Comparison of ENCODE assay signal across 8 cellular contexts in genomic region chr1:145927073-145927886, GRCh38. TPM values are rescaled to one million over a fixed set of nuclear protein-coding genes. Genes with fewer than 3 reads are reported as not detected.
A peak's percentile ranks its signal among the peaks of the same experiment; 100 is the strongest.
DNase-seq lines count a peak whose midpoint lies in the region; ATAC-seq lines count a peak whose summit lies in the region.

Gene RBM8A, minus strand, starts transcription at chr1:145927484. Its CDS starts 58 bp downstream, at chr1:145927426.

- no peaks in the 10 kb centered on the region for H3K27me3 Mint-ChIP-seq in naive B cell
- no peaks in the 10 kb centered on the region for H3K27me3 Mint-ChIP-seq in stimulated activated memory B cell treated with anti-CD40 and anti-IgM and Interleukin-4, amounts not matched to agents 10 μg/mL and 1 μg/mL and 100 μg/mL, for 72 hours

- 0 to 1% methylated on average over 41 of the region's 41 CpGs for WGBS in GM23248 (ENCODE audit: low coverage in 1 of 2, low lambda C conversion rate in 2 of 2, missing lambda C conversion rate in 2 of 2), 2 experiments

- H3K27ac Mint-ChIP-seq in naive B cell, result peak within 1 kb of the TSS in 3 of 6 donors; percentile 47 to 94 (median 54)
- H3K27ac Mint-ChIP-seq in stimulated activated memory B cell treated with anti-CD40 and anti-IgM and Interleukin-4, amounts not matched to agents 10 μg/mL and 1 μg/mL and 100 μg/mL, for 72 hours, result no peak within 1 kb of the TSS

- peak within 1 kb of the TSS; percentile 92 for H3K4me2 ChIP-seq in GM23248 (ENCODE audit: unreplicated experiment)

- in situ Hi-C loops in GM23248 (cut with MboI), result no loop called here

- peaks cover 26% of the 10 kb centered on the region for H3F3A ChIP-seq in GM23248 (ENCODE audit: insufficient read depth)

- peak within 1 kb of the TSS; percentile 98 for H3K9ac ChIP-seq in GM23248

- peak within 1 kb of the TSS in 2 of 8 donors; percentile 78 to 81 for H3K4me3 Mint-ChIP-seq in naive B cell
- H3K4me3 Mint-ChIP-seq in stimulated activated memory B cell treated with anti-CD40 and anti-IgM and Interleukin-4, amounts not matched to agents 10 μg/mL and 1 μg/mL and 100 μg/mL, for 72 hours, result no peak within 1 kb of the TSS

- peaks cover 24% of the 10 kb centered on the region for H3K79me2 ChIP-seq in GM23248 (ENCODE audit: insufficient read depth)

- DNase-seq in EL (peak; percentile 99), GM23248 (peak; percentile 99), Kasumi-1 (lab: John Stamatoyannopoulos, UW) (peak; percentile 99), RKO (ENCODE audit: low spot score) (peak; percentile 99), activated T-helper 1 cell treated with Interleukin-2 at 50 U/mL for 16 hours (ENCODE audit: low read depth) (peak; percentile 86), fibroblast of gingiva (ENCODE audit: low read depth) (peak; percentile 98), naive B cell (peak; percentile 96)

- peak within 1 kb of the TSS; percentile 80 for H2AFZ ChIP-seq in GM23248

- H3K36me3 Mint-ChIP-seq in naive B cell, result peaks cover 0 to 6% of the 10 kb centered on the region in 2 donors
- H3K36me3 Mint-ChIP-seq in stimulated activated memory B cell treated with anti-CD40 and anti-IgM and Interleukin-4, amounts not matched to agents 10 μg/mL and 1 μg/mL and 100 μg/mL, for 72 hours, result peaks cover 5% of the 10 kb centered on the region

- peaks cover 8% of the 10 kb centered on the region for H3K4me1 ChIP-seq in GM23248 (ENCODE audit: insufficient read depth)

- H3K4me3 ChIP-seq in GM23248, result peak within 1 kb of the TSS; percentile 99

- H3K9me3 Mint-ChIP-seq in naive B cell, result no peaks in the 10 kb centered on the region
- no peaks in the 10 kb centered on the region for H3K9me3 Mint-ChIP-seq in stimulated activated memory B cell treated with anti-CD40 and anti-IgM and Interleukin-4, amounts not matched to agents 10 μg/mL and 1 μg/mL and 100 μg/mL, for 72 hours

- H3K9me2 ChIP-seq in GM23248 (ENCODE audit: insufficient read depth), result no peaks in the 10 kb centered on the region

- ATAC-seq in naive B cell (ENCODE audit: low read depth in 2 of 2), result peak; percentile 95 to 96
- peak; percentile 100 for ATAC-seq in stimulated activated memory B cell treated with anti-CD40 and anti-IgM and Interleukin-4, amounts not matched to agents 10 μg/mL and 1 μg/mL and 100 μg/mL, for 72 hours

- no peaks in the 10 kb centered on the region for H4K20me1 ChIP-seq in GM23248 (ENCODE audit: insufficient read depth)

- H3K36me3 ChIP-seq in GM23248 (ENCODE audit: low read depth), result peaks cover 9% of the 10 kb centered on the region

- H3K27ac ChIP-seq in GM23248, result peak within 1 kb of the TSS; percentile 93

- H3K9me3 ChIP-seq in GM23248 (ENCODE audit: low read depth), result no peaks in the 10 kb centered on the region

- H3K27me3 ChIP-seq in GM23248 (replicated peaks; ENCODE audit: insufficient read depth), result no peaks in the 10 kb centered on the region

- peaks cover 14 to 32% (median 27%) of the 10 kb centered on the region in 3 donors for H3K4me1 Mint-ChIP-seq in naive B cell
- peaks cover 25% of the 10 kb centered on the region for H3K4me1 Mint-ChIP-seq in stimulated activated memory B cell treated with anti-CD40 and anti-IgM and Interleukin-4, amounts not matched to agents 10 μg/mL and 1 μg/mL and 100 μg/mL, for 72 hours

RNA-seq across cellular contexts. Expression of gene RBM8A, which starts in this region (rescaled TPM):
- 112 and 127 TPM in 2 replicates for total RNA-seq in GM23248 (2014; rRNA removed; shearing (Covaris generic))
- polyA plus RNA-seq in GM23248 (2016; fragmentation: Nextera tagmentation; extraction: Ambion mirVana) (204 and 210 TPM in 2 replicates), naive B cell (ENCODE audit: low read depth in 6 of 6) (100 to 1,000 TPM; 140 to 220 (median 158) TPM)

Comparison
In these comparisons a context has a peak if more than half of its experiments do, and no peak if none do; other contexts are left out.
1. Peak in every context shown above with its lines: DNase-seq, ATAC-seq, H3K4me3 ChIP-seq and H3K27ac ChIP-seq.